8 cellular contexts compared by ENCODE assay signal in genomic region chr11:128582496-128583366, GRCh38. TPM values are rescaled to one million over a fixed set of nuclear protein-coding genes. Genes with fewer than 3 reads are reported as not detected.
DNase-seq lines count a peak whose midpoint lies in the region; ATAC-seq and TF ChIP-seq lines count a peak whose summit lies in the region.

No MANE protein-coding gene starts in this region.

- no peaks in the 10 kb centered on the region for H3K9me3 Mint-ChIP-seq in CD8-positive, alpha-beta T cell

- no peak for DNase-seq in CD8-positive, alpha-beta T cell
- DNase-seq in M059J (ENCODE audit: low read depth) (peak; percentile 95), cardiac fibroblast (ENCODE audit: low read depth in 2 of 2) (peak; percentile 92 to 97), mucosa of descending colon (no peak), middle frontal gyrus (ENCODE audit: extremely low spot score, low spot score) (no peak)
- no peak for DNase-seq in activated CD4-positive, CD25-positive, alpha-beta regulatory T cell treated with anti-CD3 and anti-CD28 coated beads, Interleukin-2, amount 50 U/mL, for 72 hours

- no peaks in the 10 kb centered on the region for H3K36me3 Mint-ChIP-seq in CD8-positive, alpha-beta T cell

- no peak for ATAC-seq in CD8-positive, alpha-beta T cell
- ATAC-seq in mucosa of descending colon (peak; percentile 37), HG03565 (IDR thresholded peaks at IDR 0.05; ENCODE audit: unreplicated experiment) (no peak), GM21515 (IDR thresholded peaks at IDR 0.05; ENCODE audit: unreplicated experiment) (no peak)

- no peaks in the 10 kb centered on the region for H3K27me3 ChIP-seq in CD8-positive, alpha-beta T cell (ENCODE audit: insufficient read depth, low read length)

- H3K27me3 Mint-ChIP-seq in CD8-positive, alpha-beta T cell (ENCODE audit: low read depth): no peaks in the 10 kb centered on the region

- no peak for TF ChIP-seq CTCF in CD8-positive, alpha-beta T cell (IDR thresholded peaks at IDR 0.05)
- TF ChIP-seq CTCF in cardiac fibroblast (IDR thresholded peaks at IDR 0.05; ENCODE audit: low read depth, low read length): no peak
- no peak for TF ChIP-seq CTCF in mucosa of descending colon (IDR thresholded peaks at IDR 0.05)

- H3K36me3 ChIP-seq in CD8-positive, alpha-beta T cell (ENCODE audit: insufficient read depth, low read length): no peaks in the 10 kb centered on the region
- no peaks in the 10 kb centered on the region for H3K36me3 ChIP-seq in mucosa of descending colon (ENCODE audit: low read depth)

- intact Hi-C loops in CD8-positive, alpha-beta T cell (cut with DNase I, micrococcal nuclease): no loop called here
- intact Hi-C loops in mucosa of descending colon (cut with DNase I, micrococcal nuclease): no loop called here

- H3K4me1 ChIP-seq in CD8-positive, alpha-beta T cell (ENCODE audit: insufficient read depth, low read length): peaks cover 22% of the 10 kb centered on the region
- no peaks in the 10 kb centered on the region for H3K4me1 ChIP-seq in mucosa of descending colon (ENCODE audit: low read depth)

- POLR2A ChIA-PET in CD8-positive, alpha-beta T cell (lab: Charles Lee): interaction anchor here (0.8 to 1.1 kb wide), 2 partner anchors 40 to 51 kb away, joined by 3 to 6 read pairs; no protein-coding TSS in a partner anchor

- no peaks in the 10 kb centered on the region for H3K9me3 ChIP-seq in CD8-positive, alpha-beta T cell (ENCODE audit: low read length)
- H3K9me3 ChIP-seq in mucosa of descending colon: no peaks in the 10 kb centered on the region

- H3K4me1 Mint-ChIP-seq in CD8-positive, alpha-beta T cell (ENCODE audit: low read depth): peaks cover 47% of the 10 kb centered on the region

- peak overlapping the region; percentile 70 for H3K4me3 Mint-ChIP-seq in CD8-positive, alpha-beta T cell

- CTCF ChIA-PET in CD8-positive, alpha-beta T cell (lab: Charles Lee): interaction anchor here (0.6 to 1.3 kb wide), 3 partner anchors 16 to 252 kb away, joined by 3 read pairs; no protein-coding TSS in a partner anchor

- H3K4me3 ChIP-seq in CD8-positive, alpha-beta T cell (ENCODE audit: low read depth, low read length): no peak overlapping the region
- H3K4me3 ChIP-seq in cardiac fibroblast (replicated peaks in 1 of 2; ENCODE audit: low read depth in 2 of 2, low read length in 2 of 2): no peak overlapping the region
- no peak overlapping the region for H3K4me3 ChIP-seq in mucosa of descending colon

- peak overlapping the region; percentile 53 for H3K27ac Mint-ChIP-seq in CD8-positive, alpha-beta T cell

- no peak overlapping the region for H3K27ac ChIP-seq in CD8-positive, alpha-beta T cell (ENCODE audit: low read depth, low read length)

RNA-seq across cellular contexts. Expression of gene ETS1, which starts 4.6 kb away (rescaled TPM):
- total RNA-seq in CD8-positive, alpha-beta T cell: 100 to 1,000 TPM; 338 to 345 TPM
- total RNA-seq in M059J (2014; rRNA removed; shearing (Covaris generic)): 57.7 and 67.7 TPM in 2 replicates
- 10 to 100 TPM; 36.5 to 41.2 (median 38.6) TPM for total RNA-seq in mucosa of descending colon

Comparison
In these comparisons a context has a peak if more than half of its experiments do, and no peak if none do; other contexts are left out.
1. DNase-seq: peak in M059J (single experiment) and cardiac fibroblast (2 of 2); none in CD8-positive, alpha-beta T cell (0 of 7), mucosa of descending colon (0 of 3), middle frontal gyrus (single experiment) and activated CD4-positive, CD25-positive, alpha-beta regulatory T cell treated with anti-CD3 and anti-CD28 coated beads, Interleukin-2, amount 50 U/mL, for 72 hours (single experiment).